Comparison of ENCODE assay signal across 9 cellular contexts in the genomic region with DNA sequence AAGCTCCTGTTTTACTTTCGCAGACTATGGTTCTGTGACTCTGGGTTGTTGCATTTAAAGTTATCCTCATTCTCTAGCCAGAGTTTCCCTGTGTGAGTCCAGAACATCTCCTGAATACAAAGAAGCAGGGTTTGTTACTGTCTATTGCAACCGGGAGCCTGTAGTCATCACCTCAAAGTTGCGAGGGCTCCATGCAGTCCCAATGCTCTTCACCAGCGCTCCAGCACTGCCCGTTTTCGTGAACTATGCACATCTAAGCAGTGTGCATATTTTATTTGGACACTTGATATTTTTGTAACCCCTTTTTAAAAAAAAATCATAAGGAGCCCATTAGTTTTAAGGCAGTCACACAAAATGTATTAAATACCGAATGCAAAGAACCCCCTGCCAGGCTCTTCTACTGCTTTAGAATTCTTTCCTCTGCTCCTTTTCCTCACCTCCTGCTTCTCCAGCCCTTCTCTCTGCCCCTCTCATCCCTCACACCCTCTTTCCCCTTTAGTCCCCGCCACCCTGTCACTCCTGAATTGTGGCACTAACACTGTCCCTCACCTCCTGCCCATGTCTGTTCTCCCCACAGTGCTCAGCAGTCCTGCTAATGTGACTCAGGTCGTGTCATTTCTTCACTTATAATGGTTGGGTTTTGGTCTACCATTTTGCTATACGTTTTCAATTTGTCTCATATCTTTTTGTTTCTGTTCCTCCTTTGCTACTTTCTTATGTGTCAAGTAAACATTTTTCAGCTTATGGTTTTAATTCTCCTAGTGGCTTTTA. TPM values are rescaled to one million over a fixed set of nuclear protein-coding genes. Genes with fewer than 3 reads are reported as not detected.
DNase-seq lines count a peak whose midpoint lies in the region; ATAC-seq and TF ChIP-seq lines count a peak whose summit lies in the region.
"Had no signal": no experiment of that assay in that cellular context is flagged by ENCODE, and none has a peak within 500 bp of the region (broad histone marks: within the 10 kb centered on the region; RNA-seq: fewer than 3 reads in every experiment).

No MANE protein-coding gene starts in this region.

- peaks cover 27 to 30% (median 29%) of the 10 kb centered on the region in 3 experiments for H3K36me3 Mint-ChIP-seq in H9 (ENCODE audit: insufficient read depth in 1 of 3, low read depth in 3 of 3)
- H3K36me3 Mint-ChIP-seq in activated CD8-positive, alpha-beta T cell treated with anti-CD3 and anti-CD28 coated beads for 36 hours (ENCODE audit: low read depth): peaks cover 36% of the 10 kb centered on the region
- peaks cover 37% of the 10 kb centered on the region for H3K36me3 Mint-ChIP-seq in stimulated activated memory B cell treated with anti-CD40 and anti-IgM and Interleukin-4, amounts not matched to agents 10 μg/mL and 1 μg/mL and 100 μg/mL, for 72 hours

- no peak overlapping the region for H3K56ac ChIP-seq in H9 (ENCODE audit: insufficient read length, low read depth, low read length)

- H4K20me1 ChIP-seq in H9 (ENCODE audit: control insufficient read depth, insufficient read depth, insufficient read length): no peaks in the 10 kb centered on the region

- H3K27me3 ChIP-seq in H9 (ENCODE audit: insufficient read depth, low read length) (no peaks in the 10 kb centered on the region), iPS-15b (ENCODE audit: control insufficient read depth, insufficient read depth, low read length) (peaks cover 41% of the 10 kb centered on the region)

- H3K23me2 ChIP-seq in H9 (ENCODE audit: insufficient read length, low read depth, low read length, poor library complexity, severe bottlenecking): peaks cover 3% of the 10 kb centered on the region

- H3K27me3 Mint-ChIP-seq in H9 (ENCODE audit: low read depth): peaks cover 43% of the 10 kb centered on the region
- no peaks in the 10 kb centered on the region for H3K27me3 Mint-ChIP-seq in activated CD8-positive, alpha-beta T cell treated with anti-CD3 and anti-CD28 coated beads for 36 hours
- no peaks in the 10 kb centered on the region for H3K27me3 Mint-ChIP-seq in stimulated activated memory B cell treated with anti-CD40 and anti-IgM and Interleukin-4, amounts not matched to agents 10 μg/mL and 1 μg/mL and 100 μg/mL, for 72 hours

- no peak overlapping the region for H3K23ac ChIP-seq in H9 (ENCODE audit: insufficient read length, low read depth, low read length)

- peaks cover 15% of the 10 kb centered on the region for H3K36me3 ChIP-seq in iPS-15b (ENCODE audit: control insufficient read depth, insufficient read depth, low read length)

- H3K27ac Mint-ChIP-seq in H9: no peak overlapping the region
- H3K27ac Mint-ChIP-seq in activated CD8-positive, alpha-beta T cell treated with anti-CD3 and anti-CD28 coated beads for 36 hours: peak overlapping the region; percentile 99
- peak overlapping the region; percentile 100 for H3K27ac Mint-ChIP-seq in stimulated activated memory B cell treated with anti-CD40 and anti-IgM and Interleukin-4, amounts not matched to agents 10 μg/mL and 1 μg/mL and 100 μg/mL, for 72 hours

- no peaks in the 10 kb centered on the region for H3K4me1 ChIP-seq in H9 (ENCODE audit: insufficient read depth, low read length)
- no peaks in the 10 kb centered on the region for H3K4me1 ChIP-seq in iPS-15b (ENCODE audit: control insufficient read depth, insufficient read depth, low read length)

- H4K91ac ChIP-seq in H9 (ENCODE audit: insufficient read length, low read depth, low read length): no peak overlapping the region

- peak overlapping the region; percentile 69 for H3K4me3 ChIP-seq in iPS-15b (ENCODE audit: low read depth, low read length)

- no peak overlapping the region for H2AK5ac ChIP-seq in H9 (ENCODE audit: insufficient read length, low read length)

- H3K4me1 Mint-ChIP-seq in H9: peaks cover 18% of the 10 kb centered on the region in 2 experiments
- H3K4me1 Mint-ChIP-seq in activated CD8-positive, alpha-beta T cell treated with anti-CD3 and anti-CD28 coated beads for 36 hours (ENCODE audit: low read depth): peaks cover 33% of the 10 kb centered on the region
- peaks cover 48% of the 10 kb centered on the region for H3K4me1 Mint-ChIP-seq in stimulated activated memory B cell treated with anti-CD40 and anti-IgM and Interleukin-4, amounts not matched to agents 10 μg/mL and 1 μg/mL and 100 μg/mL, for 72 hours

- no peak overlapping the region for H3K4ac ChIP-seq in H9 (ENCODE audit: low read depth, low read length)

- CTCF ChIA-PET in activated CD8-positive, alpha-beta T cell treated with anti-CD3 and anti-CD28 coated beads for 36 hours (lab: Charles Lee): interaction anchor here (0.6 to 2.0 kb wide), 7 partner anchors 75 to 790 kb away, joined by 3 to 7 read pairs (median 3); no protein-coding TSS in a partner anchor

- no peak overlapping the region for H2BK12ac ChIP-seq in H9 (ENCODE audit: insufficient read length, low read depth, low read length)

- POLR2A ChIA-PET in activated CD8-positive, alpha-beta T cell treated with anti-CD3 and anti-CD28 coated beads for 36 hours (lab: Charles Lee): interaction anchor here (0.6 to 2.0 kb wide), 11 partner anchors 19 to 94 kb away, joined by 3 to 17 read pairs (median 4); no protein-coding TSS in a partner anchor

- peaks cover 3% of the 10 kb centered on the region for H3K79me1 ChIP-seq in H9 (ENCODE audit: insufficient read depth, low read depth, low read length, poor library complexity, severe bottlenecking)

- no peaks in the 10 kb centered on the region; a peak in 1 of 5 replicates for H3K9me3 Mint-ChIP-seq in H9
- H3K9me3 Mint-ChIP-seq in activated CD8-positive, alpha-beta T cell treated with anti-CD3 and anti-CD28 coated beads for 36 hours: no peaks in the 10 kb centered on the region
- H3K9me3 Mint-ChIP-seq in stimulated activated memory B cell treated with anti-CD40 and anti-IgM and Interleukin-4, amounts not matched to agents 10 μg/mL and 1 μg/mL and 100 μg/mL, for 72 hours: no peaks in the 10 kb centered on the region

- peak overlapping the region; percentile 66 for H3K4me2 ChIP-seq in H9 (ENCODE audit: insufficient read depth, insufficient read length, low read length)

- ATAC-seq in activated CD8-positive, alpha-beta T cell treated with anti-CD3 and anti-CD28 coated beads for 36 hours: peak; percentile 29
- no peak for ATAC-seq in stimulated activated memory B cell treated with anti-CD40 and anti-IgM and Interleukin-4, amounts not matched to agents 10 μg/mL and 1 μg/mL and 100 μg/mL, for 72 hours
- ATAC-seq in HG03159 (IDR thresholded peaks at IDR 0.05; ENCODE audit: unreplicated experiment) (no peak), GM21447 (IDR thresholded peaks at IDR 0.05; ENCODE audit: unreplicated experiment) (no peak), HG03196 (IDR thresholded peaks at IDR 0.05; ENCODE audit: unreplicated experiment) (no peak)

- no peak overlapping the region for H4K8ac ChIP-seq in H9 (replicated peaks; ENCODE audit: insufficient read length, low read depth, low read length)

- H3K14ac ChIP-seq in H9 (ENCODE audit: insufficient read depth, low read length): no peak overlapping the region

- H2AFZ ChIP-seq in H9 (ENCODE audit: low read length): no peak overlapping the region

- no peak overlapping the region for H2BK120ac ChIP-seq in H9 (ENCODE audit: low read depth, low read length, poor library complexity, severe bottlenecking)

- H3K9me3 ChIP-seq in H9 (ENCODE audit: control insufficient read depth, low read depth, low read length) (no peaks in the 10 kb centered on the region), iPS-15b (ENCODE audit: control insufficient read depth, insufficient read depth, low read length) (no peaks in the 10 kb centered on the region)

- peak overlapping the region; percentile 75 to 79; a peak in 4 of 5 replicates for H3K4me3 Mint-ChIP-seq in H9
- peak overlapping the region; percentile 90 for H3K4me3 Mint-ChIP-seq in activated CD8-positive, alpha-beta T cell treated with anti-CD3 and anti-CD28 coated beads for 36 hours
- peak overlapping the region; percentile 97 for H3K4me3 Mint-ChIP-seq in stimulated activated memory B cell treated with anti-CD40 and anti-IgM and Interleukin-4, amounts not matched to agents 10 μg/mL and 1 μg/mL and 100 μg/mL, for 72 hours

- no peak for TF ChIP-seq CTCF in H9 (conservative IDR thresholded peaks at IDR 0.05)
- no peak for TF ChIP-seq CTCF in activated CD8-positive, alpha-beta T cell treated with anti-CD3 and anti-CD28 coated beads for 36 hours (IDR thresholded peaks at IDR 0.05)

- H2BK5ac ChIP-seq in H9 (ENCODE audit: insufficient read length, low read length): no peak overlapping the region

- DNase-seq in H9: no peak
- DNase-seq in activated CD8-positive, alpha-beta T cell treated with anti-CD3 and anti-CD28 coated beads for 36 hours: peak; percentile 47
- no peak for DNase-seq in central memory CD4-positive, alpha-beta T cell
- DNase-seq: NCI-H2227 treated with DMSO at 0.1 percent for 48 hours had no signal

- H2BK20ac ChIP-seq in H9 (ENCODE audit: low read depth, low read length, poor library complexity, severe bottlenecking): no peak overlapping the region

- no peak overlapping the region for H2BK15ac ChIP-seq in H9 (ENCODE audit: low read depth, low read length)

- H3K18ac ChIP-seq in H9 (ENCODE audit: insufficient read length, low read depth, low read length): no peak overlapping the region

- H3K9ac ChIP-seq in H9 (ENCODE audit: extremely low read depth, insufficient read length, low read length) (no peak overlapping the region), iPS-15b (ENCODE audit: low read depth, low read length) (no peak overlapping the region)

- intact Hi-C loops in activated CD8-positive, alpha-beta T cell treated with anti-CD3 and anti-CD28 coated beads for 36 hours (cut with micrococcal nuclease): loop anchor here (5.0 kb wide), 1 partner anchor 76 kb away; no protein-coding TSS in a partner anchor

- H3K79me2 ChIP-seq in H9 (ENCODE audit: insufficient read depth, low read length): no peaks in the 10 kb centered on the region

- no peak overlapping the region for H3T11ph ChIP-seq in H9 (ENCODE audit: low read length)

- H4K5ac ChIP-seq in H9 (ENCODE audit: insufficient read length, low read depth, low read length): no peak overlapping the region

- no peak overlapping the region for H3K27ac ChIP-seq in H9 (ENCODE audit: insufficient read length, low read depth, low read length)

- WGBS in H9 (ENCODE audit: extremely low coverage, insufficient read length, low lambda C conversion rate): no CpG with 5 or more reads among the region's 10 CpGs

RNA-seq across cellular contexts. Expression of a gene that starts 1.1 kb away (rescaled TPM):
- total RNA-seq in H9 (2021): 239 and 241 TPM in 2 replicates
- 100 to 1,000 TPM; 833 to 860 TPM for total RNA-seq in activated CD8-positive, alpha-beta T cell treated with anti-CD3 and anti-CD28 coated beads for 36 hours

Comparison
In these comparisons a context has a peak if more than half of its experiments do, and no peak if none do; other contexts are left out.
1. H3K27ac Mint-ChIP-seq: peak in activated CD8-positive, alpha-beta T cell treated with anti-CD3 and anti-CD28 coated beads for 36 hours (single experiment) and stimulated activated memory B cell treated with anti-CD40 and anti-IgM and Interleukin-4, amounts not matched to agents 10 μg/mL and 1 μg/mL and 100 μg/mL, for 72 hours (single experiment); none in H9 (0 of 3).
2. Peak in every context shown above with its lines, with median percentiles within 50 percentile points of each other: H3K4me3 Mint-ChIP-seq.